ENCODE assay signal across 8 cellular contexts in genomic region chr15:85667491-85668424, GRCh38.
A peak's percentile ranks its signal among the peaks of the same experiment; 100 is the strongest.
DNase-seq lines count a peak whose midpoint lies in the region; ATAC-seq and TF ChIP-seq lines count a peak whose summit lies in the region.

No MANE protein-coding gene starts in this region.

- intact Hi-C loops in left colon (cut with DNase I, micrococcal nuclease): no loop called here

- TF ChIP-seq CTCF in AG04449 (IDR thresholded peaks at IDR 0.05; ENCODE audit: insufficient read depth, low read length, missing control alignments): no peak

- no peak overlapping the region for H3K4me3 ChIP-seq in AG04449 (ENCODE audit: low read depth, low read length)

- DNase-seq in AG04449 (ENCODE audit: low read depth, low spot score) (peak; percentile 97), SIG-M5 treated with dmso at 0.1 percent for 504 hours (lab: John Stamatoyannopoulos, UW; ENCODE audit: unreplicated experiment) (peak; percentile 63), brain pericyte (ENCODE audit: low read depth, low spot score) (peak; percentile 82), left colon (no peak), NCI-H2171 treated with DMSO at 0.1 percent for 48 hours (lab: John Stamatoyannopoulos, UW) (no peak)
- peak in 5 of 6 experiments; percentile 24 to 70 (median 55) for DNase-seq in stimulated activated naive CD4-positive, alpha-beta T cell (lab: John Stamatoyannopoulos, UW)

- peak; percentile 91 for ATAC-seq in GM18861 (IDR thresholded peaks at IDR 0.05; ENCODE audit: unreplicated experiment)
- ATAC-seq in HG03066 (IDR thresholded peaks at IDR 0.05; ENCODE audit: low read depth, unreplicated experiment): peak; percentile 98
- ATAC-seq in left colon: peak; percentile 58

- CTCF ChIA-PET in AG04449 (lab: Yijun Ruan, JAX): interaction anchor here (0.7 to 1.3 kb wide), 5 partner anchors 8 to 371 kb away, joined by 3 to 5 read pairs (median 3); no protein-coding TSS in a partner anchor

- POLR2A ChIA-PET in AG04449 (lab: Yijun Ruan, JAX): no interaction called here

Comparison
In these comparisons a context has a peak if more than half of its experiments do, and no peak if none do; other contexts are left out.
1. DNase-seq: peak in AG04449 (single experiment), SIG-M5 treated with dmso at 0.1 percent for 504 hours (single experiment), brain pericyte (single experiment) and stimulated activated naive CD4-positive, alpha-beta T cell (5 of 6); none in left colon (0 of 2) and NCI-H2171 treated with DMSO at 0.1 percent for 48 hours (single experiment).
2. Peak in every context shown above with its lines, with median percentiles within 50 percentile points of each other: ATAC-seq.